In the genomic region with DNA sequence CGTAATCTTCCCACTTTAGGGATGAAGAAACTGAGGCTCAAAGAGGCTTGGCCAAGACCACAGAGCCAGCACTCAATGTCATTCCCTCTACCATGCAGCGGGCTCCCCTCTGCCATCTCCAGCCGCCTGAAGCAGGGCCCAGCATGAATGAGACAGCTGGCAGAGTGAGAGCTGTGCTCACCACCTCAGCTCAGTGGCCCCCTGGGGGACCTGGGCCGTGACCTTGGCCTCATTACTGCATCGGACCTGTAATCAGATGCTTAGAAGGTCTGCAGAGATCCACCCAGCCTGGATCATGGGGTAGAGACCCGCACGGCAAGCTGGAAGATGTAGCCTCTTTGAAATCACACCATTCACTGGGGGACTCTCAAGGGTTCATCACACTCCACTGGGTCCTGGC, we compare ENCODE assay signal across 28 cellular contexts.
"Had no signal": no experiment of that assay in that cellular context is flagged by ENCODE, and none has a peak within 500 bp of the region (broad histone marks: within the 10 kb centered on the region; RNA-seq: fewer than 3 reads in every experiment).

No MANE protein-coding gene starts in this region.

- H3K36me3 ChIP-seq: ascending aorta, breast epithelium, WERI-Rb-1 had no signal

- H3K27ac ChIP-seq: ascending aorta, breast epithelium, WERI-Rb-1 had no signal

- H3K4me3 Mint-ChIP-seq: activated CD8-positive, alpha-beta T cell treated with anti-CD3 and anti-CD28 coated beads for 36 hours; activated naive CD8-positive, alpha-beta T cell treated with anti-CD3 and anti-CD28 coated beads for 36 hours; activated T-cell treated with anti-CD3 and anti-CD28 coated beads, Interleukin-2, amount 50 U/mL, for 72 hours; activated T-helper 17 cell treated with anti-CD3 and anti-CD28 coated beads, Interleukin-2, amount 50 U/mL, for 72 hours had no signal

- H3K36me3 Mint-ChIP-seq: activated naive CD8-positive, alpha-beta T cell treated with anti-CD3 and anti-CD28 coated beads for 36 hours had no signal

- DNase-seq: activated CD4-positive, alpha-beta T cell treated with anti-CD3 and anti-CD28 coated beads for 1 hour; activated CD4-positive, alpha-beta T cell treated with anti-CD3 and anti-CD28 coated beads for 48 hours; activated CD4-positive, alpha-beta T cell treated with anti-CD3 and anti-CD28 coated beads, Interleukin-2, amount 50 U/mL, for 4 hours; activated CD4-positive, CD25-positive, alpha-beta regulatory T cell; activated CD8-positive, alpha-beta T cell treated with anti-CD3 and anti-CD28 coated beads for 36 hours; activated effector memory CD4-positive, alpha-beta T cell treated with anti-CD3 and anti-CD28 coated beads, Interleukin-2, amount 50 U/mL, for 16 hours; activated naive CD4-positive, alpha-beta T cell; activated naive CD4-positive, alpha-beta T cell treated with anti-CD3 and anti-CD28 coated beads, Interleukin-2, amount 50 U/mL, for 16 hours; activated naive CD8-positive, alpha-beta T cell treated with anti-CD3 and anti-CD28 coated beads for 36 hours; activated T-cell treated with anti-CD3 and anti-CD28 coated beads, Interleukin-2, amount 50 U/mL, for 1 hour; activated T-cell treated with anti-CD3 and anti-CD28 coated beads, Interleukin-2, amount 50 U/mL, for 72 hours; amygdala; cerebellar nuclear complex; NCI-H1092 treated with DMSO at 0.1 percent for 48 hours; NCI-H1694; NCI-H1930; NCI-H2081 treated with DMSO at 0.1 percent for 48 hours; NCI-H345; NCI-H524 treated with DMSO at 0.1 percent for 48 hours; NCI-H748 treated with DMSO at 0.1 percent for 48 hours; NK-92 treated with Interleukin-12 subunit alpha and Interleukin-12 subunit beta, amount 100 ng/mL, for 24 hours; PC-3; Right ventricle myocardium superior; T1000; WERI-Rb-1 had no signal

- H3K9me3 ChIP-seq: ascending aorta, breast epithelium had no signal

- H3K27ac Mint-ChIP-seq: activated CD8-positive, alpha-beta T cell treated with anti-CD3 and anti-CD28 coated beads for 36 hours; activated naive CD8-positive, alpha-beta T cell treated with anti-CD3 and anti-CD28 coated beads for 36 hours; activated T-cell treated with anti-CD3 and anti-CD28 coated beads, Interleukin-2, amount 50 U/mL, for 72 hours; activated T-helper 17 cell treated with anti-CD3 and anti-CD28 coated beads, Interleukin-2, amount 50 U/mL, for 72 hours had no signal

- H3K27me3 Mint-ChIP-seq: activated CD8-positive, alpha-beta T cell treated with anti-CD3 and anti-CD28 coated beads for 36 hours; activated naive CD8-positive, alpha-beta T cell treated with anti-CD3 and anti-CD28 coated beads for 36 hours; activated T-helper 17 cell treated with anti-CD3 and anti-CD28 coated beads, Interleukin-2, amount 50 U/mL, for 72 hours had no signal

- H3K4me1 ChIP-seq: ascending aorta, breast epithelium had no signal

- H3K9me3 Mint-ChIP-seq: activated CD8-positive, alpha-beta T cell treated with anti-CD3 and anti-CD28 coated beads for 36 hours; activated naive CD8-positive, alpha-beta T cell treated with anti-CD3 and anti-CD28 coated beads for 36 hours; activated T-cell treated with anti-CD3 and anti-CD28 coated beads, Interleukin-2, amount 50 U/mL, for 72 hours; activated T-helper 17 cell treated with anti-CD3 and anti-CD28 coated beads, Interleukin-2, amount 50 U/mL, for 72 hours had no signal

- H3K27me3 ChIP-seq: ascending aorta, breast epithelium had no signal

- H3K4me1 Mint-ChIP-seq: activated naive CD8-positive, alpha-beta T cell treated with anti-CD3 and anti-CD28 coated beads for 36 hours; activated T-helper 17 cell treated with anti-CD3 and anti-CD28 coated beads, Interleukin-2, amount 50 U/mL, for 72 hours had no signal

- ATAC-seq: activated CD8-positive, alpha-beta T cell treated with anti-CD3 and anti-CD28 coated beads for 36 hours; activated T-cell treated with anti-CD3 and anti-CD28 coated beads, Interleukin-2, amount 50 U/mL, for 72 hours; activated T-helper 17 cell treated with anti-CD3 and anti-CD28 coated beads, Interleukin-2, amount 50 U/mL, for 72 hours; PC-3 had no signal

- H3K4me3 ChIP-seq: ascending aorta, breast epithelium had no signal
